In genomic region chr5:115179959-115180709, GRCh38 we compare ENCODE assay signal across 8 cellular contexts. TPM values are rescaled to one million over a fixed set of nuclear protein-coding genes. Genes with fewer than 3 reads are reported as not detected.
DNase-seq lines count a peak whose midpoint lies in the region; ATAC-seq and TF ChIP-seq lines count a peak whose summit lies in the region.

No MANE protein-coding gene starts in this region.

- no peak overlapping the region for H3K27ac ChIP-seq in SJSA1
- no peak overlapping the region for H3K27ac ChIP-seq in duodenal mucosa (ENCODE audit: low read depth, low read length)
- peak overlapping the region; percentile 71 to 82 for H3K27ac ChIP-seq in tibial artery

- peak overlapping the region; percentile 33 for H3K4me3 ChIP-seq in SJSA1
- H3K4me3 ChIP-seq in duodenal mucosa (ENCODE audit: low read depth in 1 of 2, low read length in 2 of 2), result peak overlapping the region; percentile 67 to 71
- peak overlapping the region; percentile 63 to 65 for H3K4me3 ChIP-seq in tibial artery

- H3K4me1 ChIP-seq in SJSA1 (replicated peaks) (peaks cover 11% of the 10 kb centered on the region), duodenal mucosa (ENCODE audit: control insufficient read depth in 1 of 2, insufficient read depth in 2 of 2, low read length in 2 of 2) (peaks cover 2 to 16% of the 10 kb centered on the region in 2 donors), tibial artery (peaks cover 0 to 13% (median 6%) of the 10 kb centered on the region in 4 donors)

- H3K9me3 ChIP-seq in SJSA1 (replicated peaks) (no peaks in the 10 kb centered on the region; the same call in 1 of the 2 replicates), duodenal mucosa (ENCODE audit: control insufficient read depth in 1 of 2, low read length in 2 of 2) (no peaks in the 10 kb centered on the region), tibial artery (no peaks in the 10 kb centered on the region)

- H3K36me3 ChIP-seq in SJSA1 (no peaks in the 10 kb centered on the region), duodenal mucosa (ENCODE audit: control insufficient read depth in 1 of 2, insufficient read depth in 2 of 2, low read length in 2 of 2) (no peaks in the 10 kb centered on the region), tibial artery (no peaks in the 10 kb centered on the region)

- DNase-seq in CD1c-positive myeloid dendritic cell (ENCODE audit: extremely low spot score) (peak; percentile 31), SJSA1 (ENCODE audit: low read depth in 1 of 2, low spot score in 2 of 2) (peak in 1 of 2 experiments; percentile 64), medulla oblongata (ENCODE audit: extremely low spot score) (peak; percentile 18), tibial artery (peak in 1 of 2 donors; percentile 68), NOMO-1 treated with DMSO at 0.1 percent for 48 hours (lab: John Stamatoyannopoulos, UW; ENCODE audit: unreplicated experiment) (no peak)

- intact Hi-C loops in tibial artery (cut with DNase I; ENCODE audit: low total_unique reads), result no loop called here

- H3K27me3 ChIP-seq in SJSA1 (replicated peaks), result peaks cover 84% of the 10 kb centered on the region
- peaks cover 35 to 51% of the 10 kb centered on the region in 2 donors for H3K27me3 ChIP-seq in duodenal mucosa (ENCODE audit: control insufficient read depth in 1 of 2, insufficient read depth in 2 of 2, low read length in 2 of 2)
- H3K27me3 ChIP-seq in tibial artery, result peaks cover 0 to 4% of the 10 kb centered on the region in 2 donors

- peak; percentile 61 for ATAC-seq in GM19023 (IDR thresholded peaks at IDR 0.05; ENCODE audit: unreplicated experiment)
- peak; percentile 71 for ATAC-seq in HG03439 (IDR thresholded peaks at IDR 0.05; ENCODE audit: unreplicated experiment)

- no peak for TF ChIP-seq CTCF in tibial artery (IDR thresholded peaks at IDR 0.05)

- H3K9ac ChIP-seq in duodenal mucosa (ENCODE audit: low read depth in 1 of 2, low read length in 2 of 2), result peak overlapping the region in 1 of 2 donors; percentile 52

RNA-seq across cellular contexts. Expression of gene TRIM36, which starts 10.4 kb away (rescaled TPM):
- 0.22 and 1.3 TPM in 2 replicates for total RNA-seq in SJSA1 (2014; rRNA removed; shearing (Covaris generic))

Comparison
In these comparisons a context has a peak if more than half of its experiments do, and no peak if none do; other contexts are left out.
1. H3K27ac ChIP-seq: peak in tibial artery (2 of 2); none in SJSA1 (single experiment) and duodenal mucosa (single experiment).
2. Peak in every context shown above with its lines, with median percentiles within 50 percentile points of each other: H3K4me3 ChIP-seq.